ENCODE assay signal across 1 cellular context in the genomic region with DNA sequence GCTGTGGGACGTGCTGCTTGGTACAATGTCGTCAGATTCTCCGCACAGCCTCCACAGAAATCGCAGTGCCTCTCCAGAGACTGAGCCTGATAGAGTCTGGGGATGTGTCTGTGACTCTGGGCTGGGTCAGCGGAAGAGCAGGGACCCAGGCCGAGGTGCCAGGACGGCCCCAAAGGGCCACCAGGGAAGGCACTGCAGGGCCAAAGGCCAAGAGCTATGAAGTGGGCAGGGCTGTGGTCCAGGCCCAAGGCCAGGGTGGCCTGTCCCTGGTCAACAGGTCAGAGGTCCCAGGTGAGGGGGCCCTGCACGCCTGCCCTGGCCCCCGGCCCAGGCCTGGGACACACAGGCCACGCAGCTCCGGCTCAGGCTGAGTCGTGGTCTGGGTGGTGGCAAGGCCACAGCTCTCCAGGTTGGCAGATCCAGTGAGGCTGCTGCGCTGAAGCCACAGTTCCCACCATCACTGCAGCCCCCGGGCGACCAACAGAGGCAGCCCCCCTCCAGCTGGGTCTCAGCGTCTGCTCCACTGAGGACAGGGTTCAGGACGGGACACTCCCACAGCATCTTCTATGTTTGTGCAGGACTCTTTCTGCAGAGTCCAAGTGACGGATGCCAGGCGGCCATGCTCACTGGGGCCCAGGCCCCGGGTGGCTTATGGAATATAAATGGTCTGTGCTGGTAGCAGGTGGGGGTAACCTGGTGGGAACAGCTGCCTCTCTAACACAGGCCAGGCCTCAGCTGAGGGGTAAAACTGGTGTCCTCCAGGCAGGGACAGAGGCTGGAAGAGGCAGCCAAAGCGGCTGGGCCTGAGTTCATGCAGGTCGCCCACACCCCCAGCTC.
TF ChIP-seq lines count a peak whose summit lies in the region.

No MANE protein-coding gene starts in this region.

TF ChIP-seq in HepG2, 621 proteins besides CTCF, POLR2A, EP300 and RAD21 (continued from another document):
- TF ChIP-seq NCOR1 (IDR thresholded peaks at IDR 0.05; ENCODE audit: borderline replicate concordance, low read length) (no peak), THAP9 (CRISPR knock-in tag; IDR thresholded peaks at IDR 0.05; ENCODE audit: borderline replicate concordance) (0 out of 2 replicates have a peak, but pooled peaks have one; percentile 34), ZNF496 (CRISPR knock-in tag; IDR thresholded peaks at IDR 0.05; ENCODE audit: insufficient replicate concordance) (no peak), ZFY (CRISPR knock-in tag; IDR thresholded peaks at IDR 0.05) (peak; percentile 61), CENPT (CRISPR knock-in tag; IDR thresholded peaks at IDR 0.05; ENCODE audit: low read depth) (peak; percentile 64; the same call in 1 of the 2 replicates), PATZ1 (CRISPR knock-in tag; IDR thresholded peaks at IDR 0.05) (peak; percentile 96), ZNF407 (CRISPR knock-in tag; IDR thresholded peaks at IDR 0.05; ENCODE audit: not compliant biosample characterization) (no peak), ZNF331 (CRISPR knock-in tag; IDR thresholded peaks at IDR 0.05) (peak; percentile 31; the same call in 1 of the 2 replicates), KAT7 (CRISPR knock-in tag; IDR thresholded peaks at IDR 0.05; ENCODE audit: borderline replicate concordance) (no peak), ZNF607 (CRISPR knock-in tag; IDR thresholded peaks at IDR 0.05; ENCODE audit: borderline replicate concordance) (no peak), TBX2 (CRISPR knock-in tag; IDR thresholded peaks at IDR 0.05; ENCODE audit: borderline replicate concordance) (peak; percentile 78), HBP1 (CRISPR knock-in tag; IDR thresholded peaks at IDR 0.05; ENCODE audit: low read depth) (0 out of 2 replicates have a peak, but pooled peaks have one; percentile 58), ATF7-NPFF (CRISPR knock-in tag; IDR thresholded peaks at IDR 0.05; ENCODE audit: low read depth) (peak; percentile 68; the same call in 1 of the 2 replicates), CHCHD3 (CRISPR knock-in tag; IDR thresholded peaks at IDR 0.05) (0 out of 2 replicates have a peak, but pooled peaks have one; percentile 23), ZNF430 (CRISPR knock-in tag; IDR thresholded peaks at IDR 0.05) (no peak), THRA (CRISPR knock-in tag; IDR thresholded peaks at IDR 0.05; ENCODE audit: borderline replicate concordance) (peak; percentile 22; the same call in 1 of the 2 replicates), FOSL1 (CRISPR knock-in tag; IDR thresholded peaks at IDR 0.05; ENCODE audit: borderline replicate concordance) (no peak), PHF21A (CRISPR knock-in tag; IDR thresholded peaks at IDR 0.05) (peak; percentile 80), SMARCC2 (IDR thresholded peaks at IDR 0.05) (no peak), SNAPC5 (CRISPR knock-in tag; IDR thresholded peaks at IDR 0.05; ENCODE audit: borderline replicate concordance) (no peak), ZNF788 (CRISPR knock-in tag; IDR thresholded peaks at IDR 0.05; ENCODE audit: borderline replicate concordance) (peak; percentile 79; the same call in 1 of the 2 replicates)
- TF ChIP-seq, protein P1, sequence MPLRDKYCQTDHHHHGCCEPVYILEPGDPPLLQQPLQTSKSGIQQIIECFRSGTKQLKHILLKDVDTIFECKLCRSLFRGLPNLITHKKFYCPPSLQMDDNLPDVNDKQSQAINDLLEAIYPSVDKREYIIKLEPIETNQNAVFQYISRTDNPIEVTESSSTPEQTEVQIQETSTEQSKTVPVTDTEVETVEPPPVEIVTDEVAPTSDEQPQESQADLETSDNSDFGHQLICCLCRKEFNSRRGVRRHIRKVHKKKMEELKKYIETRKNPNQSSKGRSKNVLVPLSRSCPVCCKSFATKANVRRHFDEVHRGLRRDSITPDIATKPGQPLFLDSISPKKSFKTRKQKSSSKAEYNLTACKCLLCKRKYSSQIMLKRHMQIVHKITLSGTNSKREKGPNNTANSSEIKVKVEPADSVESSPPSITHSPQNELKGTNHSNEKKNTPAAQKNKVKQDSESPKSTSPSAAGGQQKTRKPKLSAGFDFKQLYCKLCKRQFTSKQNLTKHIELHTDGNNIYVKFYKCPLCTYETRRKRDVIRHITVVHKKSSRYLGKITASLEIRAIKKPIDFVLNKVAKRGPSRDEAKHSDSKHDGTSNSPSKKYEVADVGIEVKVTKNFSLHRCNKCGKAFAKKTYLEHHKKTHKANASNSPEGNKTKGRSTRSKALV (CRISPR knock-in tag; IDR thresholded peaks at IDR 0.05): 0 out of 2 replicates have a peak, but pooled peaks have one; percentile 32
- TF ChIP-seq, protein P2, sequence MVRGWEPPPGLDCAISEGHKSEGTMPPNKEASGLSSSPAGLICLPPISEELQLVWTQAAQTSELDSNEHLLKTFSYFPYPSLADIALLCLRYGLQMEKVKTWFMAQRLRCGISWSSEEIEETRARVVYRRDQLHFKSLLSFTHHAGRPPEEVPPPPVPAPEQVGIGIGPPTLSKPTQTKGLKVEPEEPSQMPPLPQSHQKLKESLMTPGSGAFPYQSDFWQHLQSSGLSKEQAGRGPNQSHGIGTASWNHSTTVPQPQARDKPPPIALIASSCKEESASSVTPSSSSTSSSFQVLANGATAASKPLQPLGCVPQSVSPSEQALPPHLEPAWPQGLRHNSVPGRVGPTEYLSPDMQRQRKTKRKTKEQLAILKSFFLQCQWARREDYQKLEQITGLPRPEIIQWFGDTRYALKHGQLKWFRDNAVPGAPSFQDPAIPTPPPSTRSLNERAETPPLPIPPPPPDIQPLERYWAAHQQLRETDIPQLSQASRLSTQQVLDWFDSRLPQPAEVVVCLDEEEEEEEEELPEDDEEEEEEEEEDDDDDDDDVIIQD (CRISPR knock-in tag; IDR thresholded peaks at IDR 0.05; ENCODE audit: low read depth): no peak
